27 cellular contexts compared by ENCODE assay signal in the genomic region with DNA sequence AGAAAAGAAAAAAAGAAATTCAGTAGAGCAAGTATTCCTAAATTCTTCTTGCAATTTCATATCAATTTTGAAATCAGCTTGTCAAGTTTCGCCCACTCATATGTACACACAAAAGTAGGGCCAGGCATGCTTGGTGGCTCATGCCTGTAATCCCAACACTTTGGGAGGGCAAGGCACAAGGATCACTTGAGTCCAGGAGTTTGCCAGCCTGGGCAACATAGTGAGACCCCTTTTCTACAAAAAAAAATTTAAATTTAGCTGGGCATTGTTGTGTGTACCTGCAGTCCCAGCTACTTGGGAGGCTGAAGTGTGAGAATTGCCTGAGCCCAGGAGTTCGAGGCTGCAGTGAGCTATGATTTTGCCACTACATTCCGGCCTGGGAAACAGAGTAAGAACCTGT.
"Had no signal": no experiment of that assay in that cellular context is flagged by ENCODE, and none has a peak within 500 bp of the region (broad histone marks: within the 10 kb centered on the region; RNA-seq: fewer than 3 reads in every experiment).

No MANE protein-coding gene starts in this region.

- H3K4me1 ChIP-seq: stomach, suprapubic skin, testis, thyroid gland, tibial artery, tibial nerve, transverse colon, upper lobe of left lung, upper lobe of right lung, uterus, vagina had no signal

- FAIRE-seq: urothelium cell line had no signal

- H3K27me3 ChIP-seq: stomach, suprapubic skin, testis, thyroid gland, tibial artery, tibial nerve, transverse colon, upper lobe of left lung, upper lobe of right lung, uterus, vagina had no signal

- ATAC-seq: stimulated activated effector memory CD8-positive, alpha-beta T cell treated with anti-CD3 and anti-CD28 coated beads, Interleukin-12 subunit alpha, Interleukin-12 subunit beta, amount 100 ng/mL, for 72 hours; stimulated activated memory B cell treated with anti-CD40 and anti-IgM and Interleukin-4, amounts not matched to agents 10 μg/mL and 1 μg/mL and 100 μg/mL, for 72 hours; stimulated activated naive B cell treated with anti-CD40 and anti-IgM and Interleukin-4, amounts not matched to agents 10 μg/mL and 1 μg/mL and 100 μg/mL, for 72 hours; stimulated activated naive CD8-positive, alpha-beta T cell treated with anti-CD3 and anti-CD28 coated beads, Interleukin-15, amount 100 ng/mL, for 72 hours; stimulated activated naive CD8-positive, alpha-beta T cell treated with anti-CD3 and anti-CD28 coated beads, Interleukin-15, Interleukin-2, amounts not matched to agents 100 U/mL and 50 U/mL, for 24 hours; upper lobe of right lung had no signal

- H3K27ac ChIP-seq: stomach, suprapubic skin, testis, thoracic aorta, thyroid gland, tibial artery, tibial nerve, transverse colon, upper lobe of left lung, upper lobe of right lung, uterus, vagina had no signal

- DNase-seq: stimulated activated CD4-positive, alpha-beta T cell treated with anti-CD3 and anti-CD28 coated beads, Interleukin-2, amount 100 ng/mL, for 48 hours; stimulated activated CD4-positive, alpha-beta T cell treated with anti-CD3 and anti-CD28 coated beads, Interleukin-4, amount 100 ng/mL, for 1 hour; stimulated activated CD4-positive, alpha-beta T cell treated with anti-CD3 and anti-CD28 coated beads, Interleukin-4, amount 100 ng/mL, for 24 hours; stimulated activated CD4-positive, alpha-beta T cell treated with anti-CD3 and anti-CD28 coated beads, Interleukin-4, amount 100 ng/mL, for 4 hours; stimulated activated CD8-positive, alpha-beta memory T cell treated with anti-CD3 and anti-CD28 coated beads, Interleukin-4, amount 100 ng/mL, for 48 hours; stimulated activated naive B cell treated with anti-CD40 and anti-IgM and Interleukin-4, amounts not matched to agents 10 μg/mL and 1 μg/mL and 100 μg/mL, for 72 hours; stimulated activated naive CD4-positive, alpha-beta T cell; stimulated activated naive CD4-positive, alpha-beta T cell treated with Interleukin-2 at 50 U/mL for 16 hours; stimulated activated naive CD8-positive, alpha-beta T cell treated with anti-CD3 and anti-CD28 coated beads, Interleukin-15, amount 100 ng/mL, for 72 hours; stimulated activated naive CD8-positive, alpha-beta T cell treated with anti-CD3 and anti-CD28 coated beads, Interleukin-15, Interleukin-2, amounts not matched to agents 100 U/mL and 50 U/mL, for 24 hours; stomach; substantia nigra; testis; thyroid gland; tibial artery; transverse colon; trophoblast cell; upper lobe of right lung; uterus had no signal

- H3K9me3 ChIP-seq: stomach, suprapubic skin, testis, thoracic aorta, thyroid gland, tibial artery, tibial nerve, transverse colon, upper lobe of left lung, upper lobe of right lung, uterus, vagina had no signal

- H3K4me3 ChIP-seq: stomach, suprapubic skin, testis, thoracic aorta, thyroid gland, tibial artery, tibial nerve, transverse colon, upper lobe of left lung, upper lobe of right lung, uterus, vagina had no signal

- H3K36me3 ChIP-seq: stomach, suprapubic skin, thoracic aorta, thyroid gland, tibial artery, tibial nerve, transverse colon, upper lobe of left lung, upper lobe of right lung, uterus, vagina had no signal
